ENCODE assay signal across 21 cellular contexts in the genomic region with DNA sequence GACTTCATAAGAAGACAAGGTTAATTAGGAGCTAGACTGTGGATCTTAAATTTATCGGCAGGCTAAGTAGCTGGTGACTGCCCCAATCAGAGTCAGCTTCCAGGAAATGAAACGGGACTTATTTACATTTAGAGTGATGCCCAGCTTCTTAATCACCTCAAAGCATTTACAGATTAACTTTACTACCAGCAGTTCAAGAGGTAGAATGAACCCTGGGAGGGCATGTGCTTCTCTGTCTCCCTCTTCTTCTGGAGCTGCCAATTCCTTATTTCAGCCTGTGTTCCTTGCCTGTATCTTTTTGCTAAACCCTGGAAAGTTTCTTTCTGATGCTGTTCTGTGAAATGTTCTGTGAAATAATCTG.
DNase-seq lines count a peak whose midpoint lies in the region; ATAC-seq and TF ChIP-seq lines count a peak whose summit lies in the region.
"Had no signal": no experiment of that assay in that cellular context is flagged by ENCODE, and none has a peak within 500 bp of the region (broad histone marks: within the 10 kb centered on the region; RNA-seq: fewer than 3 reads in every experiment).

No MANE protein-coding gene starts in this region.

- H3K27ac ChIP-seq in ACC112 (ENCODE audit: low read depth, low read length) (no peak overlapping the region), VCaP (peak overlapping the region; percentile 76), hepatocyte (peak overlapping the region; percentile 71), osteoblast (ENCODE audit: low read depth, low read length) (no peak overlapping the region)
- H3K27ac ChIP-seq: BLaER1, coronary artery, GM23248, RWPE1 had no signal

- ATAC-seq in GM19023 (IDR thresholded peaks at IDR 0.05; ENCODE audit: unreplicated experiment) (no peak), HG03520 (IDR thresholded peaks at IDR 0.05; ENCODE audit: unreplicated experiment) (no peak)
- no peak for ATAC-seq in activated CD4-positive, CD25-positive, alpha-beta regulatory T cell treated with anti-CD3 and anti-CD28 coated beads, Interleukin-2, amount 50 U/mL, for 24 hours
- ATAC-seq: naive thymus-derived CD4-positive, alpha-beta T cell had no signal

- no peaks in the 10 kb centered on the region for H4K20me1 ChIP-seq in hepatocyte (ENCODE audit: insufficient read depth, poor library complexity, severe bottlenecking)
- H4K20me1 ChIP-seq in osteoblast (ENCODE audit: insufficient read depth, low read length) = no peaks in the 10 kb centered on the region
- H4K20me1 ChIP-seq: BLaER1 had no signal

- H2AFZ ChIP-seq in ACC112 (ENCODE audit: low read length, unreplicated experiment) (peak overlapping the region; percentile 48), hepatocyte (no peak overlapping the region), osteoblast (ENCODE audit: low read length) (peak overlapping the region; percentile 58)
- H2AFZ ChIP-seq: GM23248 had no signal

- no peaks in the 10 kb centered on the region for H3K9me2 ChIP-seq in hepatocyte (replicated peaks; ENCODE audit: insufficient read depth)

- no peaks in the 10 kb centered on the region for H3K36me3 ChIP-seq in ACC112 (ENCODE audit: insufficient read depth, low read length)
- no peaks in the 10 kb centered on the region for H3K36me3 ChIP-seq in hepatocyte (replicated peaks; ENCODE audit: insufficient read depth, low read depth)
- H3K36me3 ChIP-seq in osteoblast (ENCODE audit: insufficient read depth, low read length) = no peaks in the 10 kb centered on the region
- H3K36me3 ChIP-seq: BLaER1 had no signal

- H3K4me1 ChIP-seq in ACC112 (ENCODE audit: control insufficient read depth, insufficient read depth, low read length, unreplicated experiment) (peaks cover 7% of the 10 kb centered on the region), hepatocyte (ENCODE audit: insufficient read depth) (peaks cover 42% of the 10 kb centered on the region), osteoblast (ENCODE audit: insufficient read depth, low read length) (peaks cover 8% of the 10 kb centered on the region)
- H3K4me1 ChIP-seq: Caco-2 had no signal

- H3K79me2 ChIP-seq in ACC112 (ENCODE audit: control insufficient read depth, insufficient read depth, low read length, unreplicated experiment) = no peaks in the 10 kb centered on the region
- no peaks in the 10 kb centered on the region for H3K79me2 ChIP-seq in hepatocyte
- no peaks in the 10 kb centered on the region for H3K79me2 ChIP-seq in osteoblast (ENCODE audit: insufficient read depth, low read length)

- H3K4me3 ChIP-seq in ACC112 (ENCODE audit: low read depth, low read length) (no peak overlapping the region), hepatocyte (no peak overlapping the region), osteoblast (ENCODE audit: insufficient read depth, low read length) (no peak overlapping the region)
- H3K4me3 ChIP-seq: BLaER1, coronary artery, GM23248 had no signal

- 9% methylated on average over 2 of the region's 2 CpGs for WGBS in hepatocyte (ENCODE audit: low lambda C conversion rate, missing lambda C conversion rate)

- no peak for TF ChIP-seq CTCF in VCaP (conservative IDR thresholded peaks at IDR 0.05)
- TF ChIP-seq CTCF in hepatocyte (IDR thresholded peaks at IDR 0.05; ENCODE audit: poor library complexity) = no peak
- no peak for TF ChIP-seq CTCF in osteoblast (IDR thresholded peaks at IDR 0.05; ENCODE audit: extremely low read depth, low read depth, low read length)

- H3K4me2 ChIP-seq in hepatocyte (peak overlapping the region; percentile 33), osteoblast (ENCODE audit: insufficient read depth, low read length) (no peak overlapping the region)
- H3K4me2 ChIP-seq: BLaER1 had no signal

- no peaks in the 10 kb centered on the region for H3K27me3 ChIP-seq in ACC112 (ENCODE audit: insufficient read depth, low read length)
- H3K27me3 ChIP-seq in hepatocyte = no peaks in the 10 kb centered on the region
- no peaks in the 10 kb centered on the region for H3K27me3 ChIP-seq in osteoblast (ENCODE audit: insufficient read depth, low read length)
- H3K27me3 ChIP-seq: BLaER1 had no signal

- DNase-seq in hepatocyte (ENCODE audit: low spot score) = no peak
- DNase-seq in osteoblast (ENCODE audit: insufficient read length, low spot score, missing footprints) = no peak
- no peak for DNase-seq in effector CD4-positive, alpha-beta T cell
- DNase-seq: activated CD4-positive, alpha-beta memory T cell treated with anti-CD3 and anti-CD28 coated beads for 36 hours; activated CD4-positive, CD25-positive, alpha-beta regulatory T cell; activated effector memory CD4-positive, alpha-beta T cell treated with anti-CD3 and anti-CD28 coated beads, Interleukin-2, amount 50 U/mL, for 16 hours; Caco-2; GM23248; hippocampal formation; naive thymus-derived CD4-positive, alpha-beta T cell; NCI-H1092 treated with DMSO at 0.1 percent for 48 hours; NCI-H2029 treated with DMSO at 0.1 percent for 48 hours; T-helper 9 cell had no signal

- H3K9me3 ChIP-seq in hepatocyte (ENCODE audit: low read depth) (no peaks in the 10 kb centered on the region), osteoblast (ENCODE audit: low read depth, low read length) (no peaks in the 10 kb centered on the region)
- H3K9me3 ChIP-seq: BLaER1, Caco-2 had no signal

Comparison
In these comparisons a context has a peak if more than half of its experiments do, and no peak if none do; other contexts are left out.
1. H3K27ac ChIP-seq: peak in VCaP (single experiment) and hepatocyte (single experiment); none in ACC112 (single experiment) and osteoblast (single experiment).